In genomic region chr11:67507242-67507890, GRCh38 we compare ENCODE assay signal across 8 cellular contexts. TPM values are rescaled to one million over a fixed set of nuclear protein-coding genes. Genes with fewer than 3 reads are reported as not detected.
DNase-seq lines count a peak whose midpoint lies in the region; ATAC-seq and TF ChIP-seq lines count a peak whose summit lies in the region.

No MANE protein-coding gene starts in this region.

- whole genome bisulfite sequencing in heart left ventricle, 4 donors, result 25 to 46% (median 36%) methylated on average over 9 to 34 of the region's 34 CpGs

- no peak for TF ChIP-seq RAD21 in Ishikawa (IDR thresholded peaks at IDR 0.05; ENCODE audit: low read depth)

- no peak for TF ChIP-seq POLR2A in heart left ventricle (IDR thresholded peaks at IDR 0.05)

- H3K4me1 ChIP-seq in heart left ventricle, result peaks cover 10 to 53% (median 36%) of the 10 kb centered on the region in 12 donors

- no peak for TF ChIP-seq EP300 in Ishikawa (IDR thresholded peaks at IDR 0.05; ENCODE audit: borderline replicate concordance)

- no peak for TF ChIP-seq CTCF in heart left ventricle (IDR thresholded peaks at IDR 0.05)

- H3K4me3 ChIP-seq in heart left ventricle, result peak overlapping the region; percentile 61 to 95 (median 77)

- peak overlapping the region; percentile 96 to 100 (median 98) for H3K27ac ChIP-seq in heart left ventricle

- H3K9me3 ChIP-seq in heart left ventricle, result no peaks in the 10 kb centered on the region

- peaks cover 0 to 13% (median 4%) of the 10 kb centered on the region in 9 donors for H3K36me3 ChIP-seq in heart left ventricle

- no peaks in the 10 kb centered on the region for H3K27me3 ChIP-seq in heart left ventricle

- ATAC-seq in heart left ventricle (peak in 2 of 4 donors; percentile 7 to 13), HG02870 (IDR thresholded peaks at IDR 0.05; ENCODE audit: unreplicated experiment) (no peak)
- no peak for ATAC-seq in activated CD4-positive, CD25-positive, alpha-beta regulatory T cell treated with anti-CD3 and anti-CD28 coated beads, Interleukin-2, amount 50 U/mL, for 24 hours

- DNase-seq in DMS53 treated with DMSO at 0.1 percent for 48 hours (lab: John Stamatoyannopoulos, UW; ENCODE audit: unreplicated experiment) (peak; percentile 88), heart left ventricle (peak in 3 of 5 donors; percentile 41 to 83 (median 46)), pons (ENCODE audit: low spot score) (peak; percentile 55), ecto neural progenitor cell (ENCODE audit: low spot score) (no peak)
- DNase-seq in activated naive CD4-positive, alpha-beta T cell treated with anti-CD3 and anti-CD28 coated beads, Interleukin-2, amount 50 U/mL, for 16 hours, result peak; percentile 68

- intact Hi-C loops in heart left ventricle (cut with DNase I), result loop anchor here (2.0 to 5.0 kb wide), 12 partner anchors 35 to 153 kb away; partner anchors contain the start of genes RAD9A (in 6 of the 10), TMEM134 (in 3 of the 10), RPS6KB2 (in 2 of the 10) and GSTP1 (in 1 of the 10)

TF ChIP-seq in Ishikawa, 13 proteins besides CTCF, POLR2A, EP300 and RAD21:
- TF ChIP-seq NFIC (IDR thresholded peaks at IDR 0.05) (peak; percentile 58; the same call in 1 of the 2 replicates), CREB1 (IDR thresholded peaks at IDR 0.05; ENCODE audit: low read depth) (no peak)
TF ChIP-seq in Ishikawa: peak in this region for 1.

RNA-seq across cellular contexts. Expression of gene CDK2AP2, which starts 0.6 kb away (rescaled TPM):
- 100 to 1,000 TPM in 2 of 9 donors, 10 to 100 TPM in 7; 37.0 to 123 (median 59.3) TPM for total RNA-seq in heart left ventricle
- 100 to 1,000 TPM in 1 of 2 donors, 10 to 100 TPM in 1; 82.7 to 461 TPM for polyA plus RNA-seq in heart left ventricle

RNA-seq across cellular contexts. Expression of gene PITPNM1, which starts 2.2 kb away (rescaled TPM):
- 10 to 100 TPM; 24.9 to 69.1 (median 34.3) TPM for total RNA-seq in heart left ventricle
- polyA plus RNA-seq in heart left ventricle, result 10 to 100 TPM; 24.2 to 59.9 TPM

RNA-seq across cellular contexts. Expression of gene CABP2, which starts 15.9 kb away (rescaled TPM):
- total RNA-seq in heart left ventricle, result not detected
- not detected for polyA plus RNA-seq in heart left ventricle

RNA-seq across cellular contexts. Expression of gene AIP, which starts 24.5 kb away (rescaled TPM):
- 10 to 100 TPM; 41.7 to 69.2 (median 53.0) TPM for total RNA-seq in heart left ventricle
- polyA plus RNA-seq in heart left ventricle, result 10 to 100 TPM; 73.1 to 96.4 TPM

RNA-seq across cellular contexts. Expression of gene TMEM134, which starts 38.3 kb away (rescaled TPM):
- 100 to 1,000 TPM in 2 of 9 donors, 10 to 100 TPM in 7; 67.0 to 146 (median 77.2) TPM for total RNA-seq in heart left ventricle
- 10 to 100 TPM; 83.6 to 86.8 TPM for polyA plus RNA-seq in heart left ventricle
